ENCODE assay signal across 17 cellular contexts in the genomic region with DNA sequence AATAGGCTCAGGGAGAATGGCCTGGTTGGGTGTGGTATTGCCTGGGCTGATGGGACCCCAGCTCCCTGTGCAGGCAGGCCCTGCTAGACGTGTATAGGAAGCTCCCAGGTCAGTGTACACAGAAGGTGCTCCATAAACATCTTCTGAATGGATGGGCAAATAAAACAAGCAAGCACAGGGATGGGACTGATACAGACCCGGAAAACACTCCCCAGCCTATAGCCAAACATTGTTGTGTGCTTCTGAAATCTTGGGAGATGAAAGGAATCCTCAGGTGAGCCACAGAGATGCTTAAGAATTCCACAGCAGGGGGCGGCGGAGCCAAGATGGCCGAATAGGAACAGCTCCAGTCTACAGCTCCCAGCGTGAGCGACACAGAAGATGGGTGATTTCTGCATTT.
DNase-seq lines count a peak whose midpoint lies in the region; ATAC-seq and TF ChIP-seq lines count a peak whose summit lies in the region.
"Had no signal": no experiment of that assay in that cellular context is flagged by ENCODE, and none has a peak within 500 bp of the region (broad histone marks: within the 10 kb centered on the region; RNA-seq: fewer than 3 reads in every experiment).

No MANE protein-coding gene starts in this region.

- TF ChIP-seq CTCF in foreskin fibroblast (IDR thresholded peaks at IDR 0.05; ENCODE audit: low read depth, low read length), result no peak

- H3K4me1 ChIP-seq in NT2/D1 (ENCODE audit: insufficient read depth, insufficient read length), result no peaks in the 10 kb centered on the region
- H3K4me1 ChIP-seq: lower lobe of right lung, right atrium auricular region had no signal

- H3K27me3 ChIP-seq in NT2/D1 (ENCODE audit: insufficient read depth, insufficient read length), result no peaks in the 10 kb centered on the region
- H3K27me3 ChIP-seq: right atrium auricular region had no signal

- H3K4me3 ChIP-seq in NT2/D1 (ENCODE audit: insufficient read length, low read depth) (no peak overlapping the region), foreskin fibroblast (ENCODE audit: low read depth in 1 of 2, low read length in 2 of 2) (no peak overlapping the region)
- H3K4me3 ChIP-seq: lower lobe of right lung, right atrium auricular region had no signal

- no peak for ATAC-seq in HG03196 (IDR thresholded peaks at IDR 0.05; ENCODE audit: unreplicated experiment)
- no peak for ATAC-seq in GM21360 (IDR thresholded peaks at IDR 0.05; ENCODE audit: unreplicated experiment)
- ATAC-seq: HepG2, lower lobe of right lung had no signal

- no peaks in the 10 kb centered on the region for H3K36me3 ChIP-seq in NT2/D1 (ENCODE audit: insufficient read depth, insufficient read length, low read length)
- H3K36me3 ChIP-seq: lower lobe of right lung, right atrium auricular region had no signal

- H3K9ac ChIP-seq in NT2/D1 (ENCODE audit: insufficient read length, low read depth), result no peak overlapping the region

- DNase-seq in NCI-H2171 treated with DMSO at 0.1 percent for 48 hours (lab: John Stamatoyannopoulos, UW) (peak; percentile 4), NCI-H2171 (lab: John Stamatoyannopoulos, UW) (no peak), DMS53 treated with DMSO at 0.1 percent for 48 hours (lab: John Stamatoyannopoulos, UW; ENCODE audit: unreplicated experiment) (peak; percentile 3), NT2/D1 (ENCODE audit: low read depth, low spot score) (peak; percentile 30), iPS-NIHi7 (ENCODE audit: extremely low spot score) (peak; percentile 23), foreskin fibroblast (no peak)
- DNase-seq: 8988T; activated CD4-positive, alpha-beta T cell treated with anti-CD3 and anti-CD28 coated beads, Interleukin-2, amount 50 U/mL, for 1 hour; activated gamma-delta T cell treated with Interleukin-2 at 50 U/mL for 16 hours; islet precursor cell; lower lobe of right lung; NCI-H146; NCI-H226 had no signal

- peaks cover 12% of the 10 kb centered on the region; the same call in 1 of the 2 replicates for H3K9me3 ChIP-seq in NT2/D1 (ENCODE audit: insufficient read depth, low read length)
- H3K9me3 ChIP-seq: lower lobe of right lung, right atrium auricular region had no signal

Comparison
In these comparisons a context has a peak if more than half of its experiments do, and no peak if none do; other contexts are left out.
1. DNase-seq: peak in NCI-H2171 treated with DMSO at 0.1 percent for 48 hours (single experiment), DMS53 treated with DMSO at 0.1 percent for 48 hours (single experiment), NT2/D1 (single experiment) and iPS-NIHi7 (single experiment); none in NCI-H2171 (single experiment) and foreskin fibroblast (0 of 2).